Comparison of ENCODE assay signal across 23 cellular contexts in genomic region chr3:82676356-82677026, GRCh38.
DNase-seq lines count a peak whose midpoint lies in the region; ATAC-seq, FAIRE-seq and TF ChIP-seq lines count a peak whose summit lies in the region.
"Had no signal": no experiment of that assay in that cellular context is flagged by ENCODE, and none has a peak within 500 bp of the region (broad histone marks: within the 10 kb centered on the region; RNA-seq: fewer than 3 reads in every experiment).

No MANE protein-coding gene starts in this region.

- peaks cover 21% of the 10 kb centered on the region for H3K4me1 ChIP-seq in PC-3 (ENCODE audit: insufficient read depth, low read length)
- H3K4me1 ChIP-seq in HepG2 (ENCODE audit: insufficient read depth, low read length): no peaks in the 10 kb centered on the region
- H3K4me1 ChIP-seq: HAP-1 had no signal

- ATAC-seq in PC-3: peak; percentile 90
- no peak for ATAC-seq in HG03378 (IDR thresholded peaks at IDR 0.05; ENCODE audit: unreplicated experiment)
- no peak for ATAC-seq in HepG2

- WGBS in HepG2 (ENCODE audit: low lambda C conversion rate): 0% methylated on average over 1 of the region's 1 CpG

- peaks cover 11% of the 10 kb centered on the region for H3F3A ChIP-seq in PC-3 (ENCODE audit: low read length, unreplicated experiment)

- in situ Hi-C loops in HepG2 (cut with HindIII; ENCODE audit: extremely low pct_ligation_motif_present, low pct_unique_long_range_greater_than_20kb): no loop called here

- CTCF ChIA-PET in PC-3 (lab: Charles Lee): no interaction called here
- CTCF ChIA-PET in HepG2 (lab: Yijun Ruan, JAX; ENCODE audit: low intra/inter-chr PET ratio, low total read pairs): no interaction called here
- CTCF ChIA-PET in activated CD4-positive, alpha-beta T cell treated with anti-CD3 and anti-CD28 coated beads, Interleukin-2, amount 10 ng/mL, durations not matched to agents 7 days and 5 days (lab: Charles Lee): no interaction called here

- H3K27me3 ChIP-seq in PC-3 (ENCODE audit: low read length) (no peaks in the 10 kb centered on the region), bronchial epithelial cell (ENCODE audit: control insufficient read depth, insufficient read depth, low read length) (no peaks in the 10 kb centered on the region), HepG2 (ENCODE audit: control insufficient read depth in 1 of 2, insufficient read depth in 2 of 2, low read length in 2 of 2) (no peaks in the 10 kb centered on the region)
- H3K27me3 ChIP-seq: MG63 had no signal

- H3K9ac ChIP-seq in PC-3 (ENCODE audit: low read length) (no peak overlapping the region), HepG2 (ENCODE audit: insufficient read depth, low read depth, low read length) (no peak overlapping the region)

- no peak overlapping the region for H3K27ac ChIP-seq in PC-3 (ENCODE audit: low read length)
- H3K27ac ChIP-seq in HepG2 (ENCODE audit: extremely low read length, insufficient read depth, low read length): no peak overlapping the region
- H3K27ac ChIP-seq: C4-2B, RWPE1 had no signal

- no peaks in the 10 kb centered on the region for H3K9me2 ChIP-seq in PC-3 (replicated peaks; ENCODE audit: low read length)

- BruUV-seq in PC-3 (replicated peaks; lab: Mats Ljungman, UMichigan): no TSS peak
- BruUV-seq in HepG2 (replicated peaks; lab: Mats Ljungman, UMichigan): no TSS peak

- no peak for TF ChIP-seq RAD21 in HepG2 (CRISPR knock-in tag; IDR thresholded peaks at IDR 0.05)

- TF ChIP-seq CTCF in PC-3 (conservative IDR thresholded peaks at IDR 0.05; ENCODE audit: low read depth, low read length) (no peak), bronchial epithelial cell (IDR thresholded peaks at IDR 0.05; ENCODE audit: insufficient read depth, low read length, severe bottlenecking) (no peak), HepG2 (CRISPR knock-in tag; IDR thresholded peaks at IDR 0.05) (no peak)

- no peaks in the 10 kb centered on the region for H3K4me1 Mint-ChIP-seq in activated CD4-positive, alpha-beta T cell treated with anti-CD3 and anti-CD28 coated beads, Interleukin-2, amount 10 ng/mL, durations not matched to agents 7 days and 5 days

- no peaks in the 10 kb centered on the region for H3K36me3 ChIP-seq in PC-3 (ENCODE audit: low read depth, low read length)
- no peaks in the 10 kb centered on the region for H3K36me3 ChIP-seq in bronchial epithelial cell (ENCODE audit: control insufficient read depth, insufficient read depth, low read length)
- no peaks in the 10 kb centered on the region for H3K36me3 ChIP-seq in HepG2 (replicated peaks in 1 of 2; ENCODE audit: control insufficient read depth in 1 of 2, insufficient read depth in 2 of 2, low read length in 2 of 2)
- H3K36me3 ChIP-seq: HAP-1, MG63 had no signal

- H3K4me3 Mint-ChIP-seq in activated CD4-positive, alpha-beta T cell treated with anti-CD3 and anti-CD28 coated beads, Interleukin-2, amount 10 ng/mL, durations not matched to agents 7 days and 5 days: no peak overlapping the region

- H3K79me2 ChIP-seq in PC-3 (ENCODE audit: low read length) (no peaks in the 10 kb centered on the region), HepG2 (ENCODE audit: insufficient read depth, low read length) (no peaks in the 10 kb centered on the region)

- peak; percentile 4 for DNase-seq in M059J (ENCODE audit: low read depth)
- DNase-seq in PC-3: peak; percentile 75
- DNase-seq in bronchial epithelial cell (ENCODE audit: low read depth): peak; percentile 71
- no peak for DNase-seq in NCI-H226
- no peak for DNase-seq in HepG2 (ENCODE audit: low spot score)
- DNase-seq in activated CD4-positive, alpha-beta T cell treated with anti-CD3 and anti-CD28 coated beads, Interleukin-2, amount 10 ng/mL, durations not matched to agents 7 days and 5 days: no peak
- DNase-seq: AML-193, DMS 273 treated with DMSO at 0.1 percent for 48 hours, DND-41, IMR-90, MG63, NCI-H1048, NCI-H1436 treated with DMSO at 0.1 percent for 48 hours, NCI-H2081, NCI-H2171 treated with DMSO at 0.1 percent for 48 hours, NCI-H446 treated with DMSO at 0.1 percent for 48 hours, NCI-H774, T-helper 1 cell had no signal

- no peaks in the 10 kb centered on the region for H3K27me3 Mint-ChIP-seq in activated CD4-positive, alpha-beta T cell treated with anti-CD3 and anti-CD28 coated beads, Interleukin-2, amount 10 ng/mL, durations not matched to agents 7 days and 5 days

- peaks cover 4% of the 10 kb centered on the region for H3K9me3 Mint-ChIP-seq in activated CD4-positive, alpha-beta T cell treated with anti-CD3 and anti-CD28 coated beads, Interleukin-2, amount 10 ng/mL, durations not matched to agents 7 days and 5 days

- TF ChIP-seq POLR2A in HepG2 (IDR thresholded peaks at IDR 0.05; ENCODE audit: insufficient read depth in 1 of 2, low read depth in 2 of 2, low read length in 2 of 2): no peak

- H3K4me3 ChIP-seq in PC-3 (ENCODE audit: low read length) (no peak overlapping the region), bronchial epithelial cell (ENCODE audit: low read depth, low read length) (no peak overlapping the region), HepG2 (replicated peaks in 1 of 3; ENCODE audit: insufficient read depth in 1 of 3, low read depth in 2 of 3, low read length in 3 of 3) (no peak overlapping the region)
- H3K4me3 ChIP-seq: HAP-1, MG63 had no signal

- intact Hi-C loops in PC-3 (cut with micrococcal nuclease) (loop anchor here (5.0 kb wide), 1 partner anchor 251 kb away; no protein-coding TSS in a partner anchor), HepG2 (cut with micrococcal nuclease; ENCODE audit: unreplicated experiment) (no loop called here)

- H3K4me2 ChIP-seq in PC-3 (ENCODE audit: low read length): peak overlapping the region; percentile 50
- H3K4me2 ChIP-seq in HepG2 (ENCODE audit: low read depth, low read length): no peak overlapping the region

- no peaks in the 10 kb centered on the region for H3K36me3 Mint-ChIP-seq in activated CD4-positive, alpha-beta T cell treated with anti-CD3 and anti-CD28 coated beads, Interleukin-2, amount 10 ng/mL, durations not matched to agents 7 days and 5 days (ENCODE audit: low read depth)

- FAIRE-seq in bronchial epithelial cell (lab: Jason Lieb, UNC) (no peak), HepG2 (lab: Jason Lieb, UNC) (no peak)
- FAIRE-seq: G401.6 had no signal

- POLR2A ChIA-PET in PC-3 (lab: Charles Lee; ENCODE audit: unreplicated experiment): no interaction called here
- POLR2A ChIA-PET in HepG2 (lab: Yijun Ruan, JAX): no interaction called here
- POLR2A ChIA-PET in activated CD4-positive, alpha-beta T cell treated with anti-CD3 and anti-CD28 coated beads, Interleukin-2, amount 10 ng/mL, durations not matched to agents 7 days and 5 days (lab: Charles Lee): no interaction called here

- H3K27ac Mint-ChIP-seq in activated CD4-positive, alpha-beta T cell treated with anti-CD3 and anti-CD28 coated beads, Interleukin-2, amount 10 ng/mL, durations not matched to agents 7 days and 5 days: no peak overlapping the region

- H2AFZ ChIP-seq in PC-3 (ENCODE audit: low read length) (no peak overlapping the region), HepG2 (ENCODE audit: low read length) (no peak overlapping the region)

- TF ChIP-seq EP300 in HepG2 (IDR thresholded peaks at IDR 0.05; ENCODE audit: low read depth in 2 of 2, low read length in 2 of 2) (no peak), HepG2 (CRISPR knock-in tag; IDR thresholded peaks at IDR 0.05; ENCODE audit: borderline replicate concordance) (no peak)

- no peaks in the 10 kb centered on the region for H4K20me1 ChIP-seq in PC-3 (ENCODE audit: low read length)
- H4K20me1 ChIP-seq in HepG2 (ENCODE audit: insufficient read depth, low read length): no peaks in the 10 kb centered on the region

- H3K9me3 ChIP-seq in PC-3 (ENCODE audit: low read length) (no peaks in the 10 kb centered on the region), HepG2 (ENCODE audit: low read length) (no peaks in the 10 kb centered on the region)
- H3K9me3 ChIP-seq: HAP-1, MG63 had no signal

TF ChIP-seq in HepG2, 621 proteins besides CTCF, POLR2A, EP300 and RAD21:
- TF ChIP-seq ZSCAN5A (CRISPR knock-in tag; IDR thresholded peaks at IDR 0.05; ENCODE audit: borderline replicate concordance) (no peak), SP2 (CRISPR knock-in tag; IDR thresholded peaks at IDR 0.05) (no peak)

Comparison
In these comparisons a context has a peak if more than half of its experiments do, and no peak if none do; other contexts are left out.
1. DNase-seq: peak in M059J (single experiment), PC-3 (single experiment) and bronchial epithelial cell (single experiment); none in NCI-H226 (single experiment), HepG2 (single experiment) and activated CD4-positive, alpha-beta T cell treated with anti-CD3 and anti-CD28 coated beads, Interleukin-2, amount 10 ng/mL, durations not matched to agents 7 days and 5 days (single experiment).